ENCODE assay signal across 8 cellular contexts in the genomic region with DNA sequence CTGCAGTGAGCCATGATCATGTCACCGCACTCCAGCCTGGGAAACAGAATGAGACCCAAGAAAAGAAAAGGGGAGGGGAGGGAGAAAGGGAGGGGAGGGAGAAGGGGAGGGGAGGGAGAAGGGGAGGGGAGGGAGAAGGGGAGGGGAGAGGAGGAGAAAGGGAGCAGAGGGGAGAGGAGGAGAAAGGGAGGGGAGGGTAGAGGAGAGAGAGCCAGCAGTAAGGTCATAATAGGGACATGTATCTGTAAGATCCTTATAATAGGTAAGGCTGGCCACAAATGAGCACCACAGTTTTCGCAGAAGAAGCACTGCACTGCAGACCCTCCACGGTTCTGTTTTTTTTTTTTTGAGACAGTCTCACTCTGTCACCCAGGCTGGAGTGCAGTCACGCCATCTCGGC.
"Had no signal": no experiment of that assay in that cellular context is flagged by ENCODE, and none has a peak within 500 bp of the region (broad histone marks: within the 10 kb centered on the region; RNA-seq: fewer than 3 reads in every experiment).

No MANE protein-coding gene starts in this region.

- H3K4me3 ChIP-seq: GM12878 had no signal

- DNase-seq: GDM1, GF-D8 had no signal

- ATAC-seq: GM12878 had no signal

- FAIRE-seq: G401.6, GM12878, GM12891, GM12892, GM18507, GM19239 had no signal
